In genomic region chr4:88382621-88383020, GRCh38 we compare ENCODE assay signal across 8 cellular contexts. TPM values are rescaled to one million over a fixed set of nuclear protein-coding genes. Genes with fewer than 3 reads are reported as not detected.
A peak's percentile ranks its signal among the peaks of the same experiment; 100 is the strongest.
DNase-seq lines count a peak whose midpoint lies in the region; TF ChIP-seq lines count a peak whose summit lies in the region.

No MANE protein-coding gene starts in this region.

- H3K36me3 Mint-ChIP-seq in T-helper 2 cell treated with Interferon-gamma antibody and Interleukin-4, amounts not matched to agents 5 μg/mL and 100 μg/mL, for 36 hours (ENCODE audit: low read depth): peaks cover 48% of the 10 kb centered on the region
- H3K36me3 Mint-ChIP-seq in mesothelial cell of epicardium: peaks cover 20% of the 10 kb centered on the region

- H3K4me1 Mint-ChIP-seq in T-helper 2 cell treated with Interferon-gamma antibody and Interleukin-4, amounts not matched to agents 5 μg/mL and 100 μg/mL, for 36 hours (ENCODE audit: low read depth): peaks cover 43% of the 10 kb centered on the region
- peaks cover 4% of the 10 kb centered on the region for H3K4me1 Mint-ChIP-seq in mesothelial cell of epicardium

- intact Hi-C loops in left ventricle myocardium inferior (cut with micrococcal nuclease): no loop called here
- intact Hi-C loops in cardiac septum (cut with DNase I): no loop called here

- 63% methylated on average over 1 of the region's 1 CpG for WGBS in thymus

- DNase-seq in left ventricle myocardium inferior (no peak), cardiac septum (ENCODE audit: low spot score) (no peak), choroid plexus epithelial cell (ENCODE audit: low read depth) (peak; percentile 2), mesothelial cell of epicardium (ENCODE audit: low spot score in 2 of 2, unreplicated experiment in 2 of 2) (no peak), NCI-H524 (lab: John Stamatoyannopoulos, UW) (no peak), NCI-H82 treated with DMSO at 0.1 percent for 48 hours (lab: John Stamatoyannopoulos, UW; ENCODE audit: unreplicated experiment) (no peak)
- DNase-seq in T-helper 2 cell treated with Interferon-gamma antibody and Interleukin-4, amounts not matched to agents 5 μg/mL and 100 μg/mL, for 36 hours (ENCODE audit: low spot score): peak; percentile 60

- no peaks in the 10 kb centered on the region for H3K27me3 Mint-ChIP-seq in T-helper 2 cell treated with Interferon-gamma antibody and Interleukin-4, amounts not matched to agents 5 μg/mL and 100 μg/mL, for 36 hours (ENCODE audit: low read depth)
- H3K27me3 Mint-ChIP-seq in mesothelial cell of epicardium (ENCODE audit: low read depth): peaks cover 5% of the 10 kb centered on the region

- peak overlapping the region; percentile 68 for H3K4me3 Mint-ChIP-seq in T-helper 2 cell treated with Interferon-gamma antibody and Interleukin-4, amounts not matched to agents 5 μg/mL and 100 μg/mL, for 36 hours
- H3K4me3 Mint-ChIP-seq in mesothelial cell of epicardium: no peak overlapping the region

- H3K4me3 ChIP-seq in left ventricle myocardium inferior: no peak overlapping the region
- H3K4me3 ChIP-seq in choroid plexus epithelial cell (ENCODE audit: low read depth, low read length): no peak overlapping the region
- H3K4me3 ChIP-seq in thymus (ENCODE audit: low read length): no peak overlapping the region

- peak overlapping the region; percentile 40 for H3K27ac ChIP-seq in left ventricle myocardium inferior (replicated peaks)
- H3K27ac ChIP-seq in thymus (ENCODE audit: low read depth): peak overlapping the region; percentile 25

- H3K27ac Mint-ChIP-seq in T-helper 2 cell treated with Interferon-gamma antibody and Interleukin-4, amounts not matched to agents 5 μg/mL and 100 μg/mL, for 36 hours: peak overlapping the region; percentile 91
- H3K27ac Mint-ChIP-seq in mesothelial cell of epicardium: no peak overlapping the region

- H3K36me3 ChIP-seq in left ventricle myocardium inferior (peaks cover 21% of the 10 kb centered on the region), thymus (ENCODE audit: control insufficient read depth, insufficient read depth) (no peaks in the 10 kb centered on the region)

- TF ChIP-seq CTCF in left ventricle myocardium inferior (IDR thresholded peaks at IDR 0.05; ENCODE audit: borderline replicate concordance) (no peak), choroid plexus epithelial cell (conservative IDR thresholded peaks at IDR 0.05; ENCODE audit: low read depth, low read length) (no peak), mesothelial cell of epicardium (IDR thresholded peaks at IDR 0.05; ENCODE audit: unreplicated experiment) (no peak)

- no peaks in the 10 kb centered on the region for H3K27me3 ChIP-seq in left ventricle myocardium inferior (ENCODE audit: low read depth)
- no peaks in the 10 kb centered on the region for H3K27me3 ChIP-seq in thymus (ENCODE audit: control insufficient read depth, insufficient read depth)

- peaks cover 10% of the 10 kb centered on the region for H3K4me1 ChIP-seq in left ventricle myocardium inferior
- no peaks in the 10 kb centered on the region for H3K4me1 ChIP-seq in thymus (ENCODE audit: control insufficient read depth, insufficient read depth, low read length)

- peaks cover 19% of the 10 kb centered on the region for H3K9me3 Mint-ChIP-seq in T-helper 2 cell treated with Interferon-gamma antibody and Interleukin-4, amounts not matched to agents 5 μg/mL and 100 μg/mL, for 36 hours
- no peaks in the 10 kb centered on the region for H3K9me3 Mint-ChIP-seq in mesothelial cell of epicardium

- H3K9me3 ChIP-seq in left ventricle myocardium inferior (replicated peaks) (no peaks in the 10 kb centered on the region), thymus (ENCODE audit: control insufficient read depth) (no peaks in the 10 kb centered on the region)

RNA-seq across cellular contexts. Expression of gene HERC6, which starts 4.0 kb away (rescaled TPM):
- total RNA-seq in left ventricle myocardium inferior (9.3 TPM), cardiac septum (10.0 TPM), mesothelial cell of epicardium (18.7 to 22.4 TPM (median 21.1 TPM) in 3 replicates)
- 11.8 TPM for polyA plus RNA-seq in thymus

Comparison
In these comparisons a context has a peak if more than half of its experiments do, and no peak if none do; other contexts are left out.
1. DNase-seq: peak in T-helper 2 cell treated with Interferon-gamma antibody and Interleukin-4, amounts not matched to agents 5 μg/mL and 100 μg/mL, for 36 hours (single experiment) and choroid plexus epithelial cell (single experiment); none in left ventricle myocardium inferior (single experiment), cardiac septum (single experiment), mesothelial cell of epicardium (0 of 2), NCI-H524 (0 of 2) and NCI-H82 treated with DMSO at 0.1 percent for 48 hours (single experiment).